ENCODE assay signal across 8 cellular contexts in the genomic region with DNA sequence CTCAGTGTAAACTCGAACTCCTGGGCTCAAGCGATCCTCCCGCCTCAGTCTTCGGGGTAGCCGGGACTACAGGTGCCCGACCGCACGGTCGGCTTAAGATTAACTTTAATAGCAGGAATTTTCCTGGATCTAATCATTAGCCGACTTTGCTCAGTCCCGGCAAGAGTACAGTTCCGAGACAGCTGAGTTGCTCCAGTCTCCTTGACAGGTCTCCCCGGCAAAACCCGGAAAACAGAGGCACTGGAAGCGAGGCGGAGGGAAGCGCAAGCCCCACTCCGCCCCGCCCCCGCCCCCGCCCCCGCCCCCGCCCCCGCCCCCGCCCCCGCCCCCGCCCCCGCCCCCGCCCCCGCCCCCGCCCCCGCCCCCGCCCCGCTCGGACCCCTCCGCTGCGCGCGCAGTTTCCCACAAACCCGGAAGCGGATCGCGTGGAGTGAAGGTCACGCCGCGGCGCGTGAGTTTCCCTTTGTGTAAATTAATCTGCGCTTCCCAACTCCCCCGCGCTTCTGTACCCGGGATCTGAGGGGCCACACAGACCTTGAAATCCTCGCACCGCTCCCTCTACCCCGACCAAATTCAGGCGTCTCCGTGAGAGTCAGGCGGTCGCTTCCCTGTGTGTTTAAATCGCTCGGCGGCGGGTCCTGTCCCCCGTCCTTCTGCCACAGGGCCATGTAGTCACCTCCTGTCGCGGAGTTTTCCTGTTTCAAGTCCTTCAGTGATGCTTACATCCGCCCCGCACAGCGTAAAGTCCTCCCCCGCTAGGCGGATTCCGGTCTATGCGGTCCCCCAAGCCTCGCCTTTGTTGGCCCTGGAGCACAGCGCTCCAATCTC. TPM values are rescaled to one million over a fixed set of nuclear protein-coding genes. Genes with fewer than 3 reads are reported as not detected.
DNase-seq lines count a peak whose midpoint lies in the region; ATAC-seq and TF ChIP-seq lines count a peak whose summit lies in the region.

A gene (plus strand): TSS at position 397 of the 828 bp plus-strand sequence. CDS start 3,244 bp downstream, outside the sequence.

- POLR2A ChIA-PET in IMR-90 (lab: Charles Lee; ENCODE audit: unreplicated experiment) (no interaction called here), OCI-LY7 (lab: Charles Lee) (no interaction called here)

- H3K36me3 ChIP-seq in IMR-90 (ENCODE audit: control insufficient read depth, insufficient read depth, low read length) (peaks cover 18% of the 10 kb centered on the region), OCI-LY7 (ENCODE audit: insufficient read depth, low read length) (peaks cover 50% of the 10 kb centered on the region), mucosa of descending colon (ENCODE audit: low read depth) (peaks cover 8% of the 10 kb centered on the region)

- DNase-seq in ACHN (peak; percentile 79), IMR-90 (peak; percentile 73), OCI-LY7 (ENCODE audit: low spot score) (peak; percentile 88), activated T-cell treated with anti-CD3 and anti-CD28 coated beads for 48 hours (ENCODE audit: low read depth) (peak; percentile 54), epithelial cell of proximal tubule (ENCODE audit: low read depth) (peak; percentile 72), mucosa of descending colon (peak; percentile 88 to 91 (median 90))
- peak; percentile 74 to 83 for DNase-seq in stimulated activated CD8-positive, alpha-beta memory T cell treated with anti-CD3 and anti-CD28 coated beads, Interleukin-2, amount 100 ng/mL, for 1 hour (ENCODE audit: low read depth in 2 of 2)

- no peak within 1 kb of the TSS for H2BK20ac ChIP-seq in IMR-90 (ENCODE audit: low read depth, low read length)

- H3K4me2 ChIP-seq in IMR-90 (ENCODE audit: low read depth, low read length) (peak within 1 kb of the TSS; percentile 88), OCI-LY7 (ENCODE audit: low read length) (peak within 1 kb of the TSS; percentile 92)

- peak within 1 kb of the TSS; percentile 95 for H3K27ac ChIP-seq in IMR-90 (ENCODE audit: insufficient read depth, low read length)
- H3K27ac ChIP-seq in OCI-LY7 (ENCODE audit: low read depth, low read length, poor library complexity, severe bottlenecking) = peak within 1 kb of the TSS; percentile 63

- H3K4me3 ChIP-seq in IMR-90 (ENCODE audit: insufficient read depth, low read depth, low read length) (peak within 1 kb of the TSS; percentile 99), OCI-LY7 (ENCODE audit: low read depth, low read length, poor library complexity, severe bottlenecking) (peak within 1 kb of the TSS; percentile 93), epithelial cell of proximal tubule (ENCODE audit: low read depth, low read length) (peak within 1 kb of the TSS; percentile 68), mucosa of descending colon (peak within 1 kb of the TSS; percentile 67)

- peak within 1 kb of the TSS; percentile 67 for H3K4ac ChIP-seq in IMR-90 (ENCODE audit: low read depth, low read length)

- no peak within 1 kb of the TSS; the same call in 1 of the 2 replicates for H4K91ac ChIP-seq in IMR-90 (ENCODE audit: insufficient read depth, low read depth, low read length)

- intact Hi-C loops in IMR-90 (cut with micrococcal nuclease) (no loop called here), OCI-LY7 (cut with micrococcal nuclease; ENCODE audit: unreplicated experiment) (loop anchor here (2.0 kb wide), 1 partner anchor 268 kb away; a partner anchor contains a TSS), mucosa of descending colon (cut with DNase I, micrococcal nuclease) (no loop called here)

- H3K9me3 ChIP-seq in IMR-90 (ENCODE audit: control insufficient read depth, insufficient read depth, low read length) (peaks cover 4% of the 10 kb centered on the region; the same call in 1 of the 2 replicates), OCI-LY7 (ENCODE audit: low read length) (peaks cover 14% of the 10 kb centered on the region; the same call in 1 of the 2 replicates), mucosa of descending colon (peaks cover 18% of the 10 kb centered on the region)

- TF ChIP-seq CTCF in IMR-90 (conservative IDR thresholded peaks at IDR 0.05; ENCODE audit: low read depth, low read length) (peak; percentile 13; the same call in 1 of the 2 replicates), OCI-LY7 (conservative IDR thresholded peaks at IDR 0.05; ENCODE audit: low read length) (no peak), epithelial cell of proximal tubule (conservative IDR thresholded peaks at IDR 0.05; ENCODE audit: low read depth, low read length) (peak; percentile 19), mucosa of descending colon (IDR thresholded peaks at IDR 0.05) (no peak)

- dilution Hi-C loops in IMR-90 (cut with HindIII; ENCODE audit: low sequenced_read_pairs, unreplicated experiment) = no loop called here

- H4K20me1 ChIP-seq in IMR-90 (ENCODE audit: insufficient read depth, low read length) = no peaks in the 10 kb centered on the region
- no peaks in the 10 kb centered on the region for H4K20me1 ChIP-seq in OCI-LY7 (ENCODE audit: insufficient read depth, low read length)

- WGBS in IMR-90 (ENCODE audit: extremely low coverage in 2 of 2, insufficient read length in 1 of 2), 2 experiments = 2% methylated on average over 26 of the region's 75 CpGs; no CpG with 5 or more reads in 1 of the 2 experiments

- H3K56ac ChIP-seq in IMR-90 (ENCODE audit: extremely low read depth, insufficient read depth, low read length) = peak within 1 kb of the TSS; percentile 32

- TF ChIP-seq POLR2A in IMR-90 (IDR thresholded peaks at IDR 0.05; ENCODE audit: low read depth, low read length) = peak; percentile 57; the same call in 1 of the 2 replicates

- peak within 1 kb of the TSS; percentile 36; the same call in 1 of the 2 replicates for H3K23ac ChIP-seq in IMR-90 (ENCODE audit: low read depth, low read length)

- H2AFZ ChIP-seq in IMR-90 (replicated peaks; ENCODE audit: low read length, poor library complexity) = peak within 1 kb of the TSS; percentile 92
- H2AFZ ChIP-seq in OCI-LY7 (ENCODE audit: low read length) = peak within 1 kb of the TSS; percentile 64; the same call in 1 of the 2 replicates

- ATAC-seq in GM19023 (IDR thresholded peaks at IDR 0.05; ENCODE audit: unreplicated experiment) (peak; percentile 62), IMR-90 (ENCODE audit: low read depth) (peak; percentile 83), mucosa of descending colon (peak; percentile 90)

- H3K79me2 ChIP-seq in OCI-LY7 (ENCODE audit: insufficient read depth, low read depth, low read length) = peaks cover 22% of the 10 kb centered on the region

- H2AK9ac ChIP-seq in IMR-90 (replicated peaks; ENCODE audit: low read depth, low read length, poor library complexity) = peak within 1 kb of the TSS; percentile 84

- no peak within 1 kb of the TSS for H2BK15ac ChIP-seq in IMR-90 (ENCODE audit: low read depth, low read length)

- in situ Hi-C loops in ACHN (cut with HindIII; ENCODE audit: low pct_ligation_motif_present, low pct_unique_long_range_greater_than_20kb, low sequenced_read_pairs) = no loop called here
- in situ Hi-C loops in IMR-90 (cut with MboI; ENCODE audit: low sequenced_read_pairs) = no loop called here

- peak within 1 kb of the TSS; percentile 94 for H3K9ac ChIP-seq in IMR-90 (ENCODE audit: low read depth, low read length)

- peak within 1 kb of the TSS; percentile 96 for H4K5ac ChIP-seq in IMR-90 (ENCODE audit: low read depth, low read length)

- peak within 1 kb of the TSS; percentile 53 for H3K14ac ChIP-seq in IMR-90 (replicated peaks; ENCODE audit: low read depth, low read length)

- no peaks in the 10 kb centered on the region for H3K27me3 ChIP-seq in IMR-90 (ENCODE audit: control insufficient read depth, insufficient read depth, low read length)

- no peak within 1 kb of the TSS for H2BK120ac ChIP-seq in IMR-90 (ENCODE audit: low read depth, low read length)

- H4K8ac ChIP-seq in IMR-90 (ENCODE audit: low read depth in 2 of 2, low read length in 2 of 2) = peak within 1 kb of the TSS; percentile 40 to 95

- no peaks in the 10 kb centered on the region for H3K9me1 ChIP-seq in IMR-90 (ENCODE audit: insufficient read depth, low read length)

- H3K4me1 ChIP-seq in IMR-90 (ENCODE audit: control insufficient read depth, insufficient read depth, low read length) (peaks cover 2% of the 10 kb centered on the region; the same call in 1 of the 2 replicates), OCI-LY7 (ENCODE audit: insufficient read depth, low read length, poor library complexity, severe bottlenecking) (peaks cover 12% of the 10 kb centered on the region), mucosa of descending colon (ENCODE audit: low read depth) (peaks cover 8% of the 10 kb centered on the region)

- H2AK5ac ChIP-seq in IMR-90 (ENCODE audit: low read depth, low read length) = peak within 1 kb of the TSS; percentile 12; the same call in 1 of the 2 replicates

- peak within 1 kb of the TSS; percentile 69 for H2BK5ac ChIP-seq in IMR-90 (ENCODE audit: low read depth, low read length, poor library complexity, severe bottlenecking)

- BruUV-seq in IMR-90 (replicated peaks; lab: Mats Ljungman, UMichigan) = TSS peak; percentile 65
- BruUV-seq in OCI-LY7 (replicated peaks; lab: Mats Ljungman, UMichigan) = TSS peak; percentile 74

- H3K9me2 ChIP-seq in OCI-LY7 (ENCODE audit: insufficient read depth, low read length) = no peaks in the 10 kb centered on the region

- H3K79me1 ChIP-seq in IMR-90 (ENCODE audit: low read depth in 1 of 2, low read length in 2 of 2) = peaks cover 10 to 16% of the 10 kb centered on the region in 2 experiments

- no peak for TF ChIP-seq RAD21 in IMR-90 (IDR thresholded peaks at IDR 0.05; ENCODE audit: low read length)

- H3K18ac ChIP-seq in IMR-90 (ENCODE audit: low read depth, low read length) = peak within 1 kb of the TSS; percentile 79

- CTCF ChIA-PET in IMR-90 (lab: Yijun Ruan, JAX) (no interaction called here), OCI-LY7 (lab: Charles Lee; ENCODE audit: unreplicated experiment) (no interaction called here)

TF ChIP-seq in IMR-90, 13 proteins besides CTCF, POLR2A, EP300 and RAD21:
- peak; percentile 69 for TF ChIP-seq BHLHE40 (IDR thresholded peaks at IDR 0.05; ENCODE audit: low read depth, low read length)
- no peak for TF ChIP-seq NFE2L2 (IDR thresholded peaks at IDR 0.05; ENCODE audit: low read depth, low read length)
- TF ChIP-seq RCOR1 (IDR thresholded peaks at IDR 0.05; ENCODE audit: insufficient replicate concordance, low read length) = no peak
- TF ChIP-seq MAFK (IDR thresholded peaks at IDR 0.05; ENCODE audit: low read depth, low read length) = no peak
- TF ChIP-seq CHD1 (IDR thresholded peaks at IDR 0.05; ENCODE audit: low read depth, low read length) = no peak
- TF ChIP-seq CEBPB (IDR thresholded peaks at IDR 0.05; ENCODE audit: low read depth, low read length) = no peak
- TF ChIP-seq MAZ (IDR thresholded peaks at IDR 0.05; ENCODE audit: borderline replicate concordance, low read depth, low read length) = peak; percentile 10; the same call in 1 of the 2 replicates

RNA-seq across cellular contexts. Expression of the gene that starts here (rescaled TPM):
- total RNA-seq in IMR-90 (2012; rRNA removed) = 10.9 and 22.5 TPM in 2 replicates
- polyA plus RNA-seq in IMR-90 (2012; rRNA removed) = 3.6 and 6.3 TPM in 2 replicates
- polyA plus RNA-seq in IMR-90 (2012; cell fraction: cytosol; rRNA removed) = 1.5 and 1.9 TPM in 2 replicates
- 0.73 and 5.0 TPM in 2 replicates for polyA plus RNA-seq in IMR-90 (2012; cell fraction: nucleus; rRNA removed; ENCODE audit: low replicate concordance)
- total RNA-seq in OCI-LY7 (2014; rRNA removed; shearing (Covaris generic)) = 9.3 and 12.0 TPM in 2 replicates
- 15.5 and 16.0 TPM in 2 replicates for total RNA-seq in OCI-LY7 (2022)
- total RNA-seq in epithelial cell of proximal tubule = 8.0 and 20.8 TPM in 2 replicates
- 10 to 100 TPM; 12.8 to 16.9 (median 15.0) TPM for total RNA-seq in mucosa of descending colon

Comparison
In these comparisons a context has a peak if more than half of its experiments do, and no peak if none do; other contexts are left out.
1. Peak in every context shown above with its lines: DNase-seq, ATAC-seq, H3K4me3 ChIP-seq and H3K27ac ChIP-seq.
2. CTCF ChIP-seq: peak in IMR-90 (single experiment) and epithelial cell of proximal tubule (single experiment); none in OCI-LY7 (single experiment) and mucosa of descending colon (single experiment).